9 cellular contexts compared by ENCODE assay signal in the genomic region with DNA sequence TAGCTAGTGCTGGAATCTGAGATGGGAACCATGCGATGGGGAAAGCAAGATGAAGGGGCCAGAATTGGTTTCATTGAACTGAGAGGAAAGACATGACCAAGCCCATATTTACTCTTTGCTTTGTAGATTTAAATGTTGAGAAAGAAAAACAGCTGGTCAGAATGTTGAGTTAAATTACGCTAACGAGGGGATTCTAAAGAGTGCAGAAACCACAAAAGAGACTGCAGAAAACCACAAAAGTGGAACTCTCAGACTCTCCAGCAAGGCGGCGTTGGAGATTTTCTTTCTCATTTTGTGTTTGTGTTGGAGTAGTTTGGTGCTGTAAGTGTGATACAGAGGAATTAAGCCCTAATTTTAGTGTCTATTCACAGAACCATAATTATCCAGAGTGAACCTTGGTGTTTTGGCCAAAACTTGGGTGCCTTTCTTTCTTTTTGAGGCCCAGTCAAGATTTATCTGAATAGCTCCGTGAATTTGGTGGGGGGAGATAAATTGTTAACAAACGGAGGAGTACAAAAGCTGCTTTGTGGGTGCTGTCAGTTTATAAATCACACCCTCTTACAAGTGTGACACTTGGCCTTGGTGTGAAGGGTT. TPM values are rescaled to one million over a fixed set of nuclear protein-coding genes. Genes with fewer than 3 reads are reported as not detected.
DNase-seq lines count a peak whose midpoint lies in the region; ATAC-seq, FAIRE-seq and TF ChIP-seq lines count a peak whose summit lies in the region.
"Had no signal": no experiment of that assay in that cellular context is flagged by ENCODE, and none has a peak within 500 bp of the region (broad histone marks: within the 10 kb centered on the region; RNA-seq: fewer than 3 reads in every experiment).

No MANE protein-coding gene starts in this region.

- no peaks in the 10 kb centered on the region for H3K36me3 ChIP-seq in breast epithelium
- H3K36me3 ChIP-seq in HepG2 (replicated peaks in 1 of 2; ENCODE audit: control insufficient read depth in 1 of 2, insufficient read depth in 2 of 2, low read length in 2 of 2) = peaks cover 33 to 74% of the 10 kb centered on the region in 2 experiments
- peaks cover 45% of the 10 kb centered on the region for H3K36me3 ChIP-seq in upper lobe of right lung

- FAIRE-seq in HepG2 (lab: Jason Lieb, UNC) (no peak), RCC 7860 (lab: Jason Lieb, UNC) (no peak)
- FAIRE-seq: TTC549 had no signal

- peaks cover 11 to 21% of the 10 kb centered on the region in 2 donors for H3K4me1 ChIP-seq in breast epithelium
- H3K4me1 ChIP-seq in HepG2 (ENCODE audit: insufficient read depth, low read length) = 0 out of 2 replicates have a peak, but pooled peaks cover 11% of the 10 kb centered on the region
- H3K4me1 ChIP-seq in upper lobe of right lung = peaks cover 55% of the 10 kb centered on the region

- peaks cover 2% of the 10 kb centered on the region for H3K79me2 ChIP-seq in HepG2 (ENCODE audit: insufficient read depth, low read length)

- H3K27me3 ChIP-seq in breast epithelium = no peaks in the 10 kb centered on the region
- H3K27me3 ChIP-seq in HepG2 (ENCODE audit: control insufficient read depth in 1 of 2, insufficient read depth in 2 of 2, low read length in 2 of 2) = no peaks in the 10 kb centered on the region
- no peaks in the 10 kb centered on the region for H3K27me3 ChIP-seq in upper lobe of right lung

- intact Hi-C loops in breast epithelium (cut with DNase I; ENCODE audit: low total_unique reads) = no loop called here
- intact Hi-C loops in MCF 10A (cut with micrococcal nuclease) = no loop called here
- intact Hi-C loops in HepG2 (cut with micrococcal nuclease; ENCODE audit: unreplicated experiment) = no loop called here
- intact Hi-C loops in upper lobe of right lung (cut with DNase I) = no loop called here

- H3K27ac Mint-ChIP-seq in MCF 10A (ENCODE audit: low read depth, unreplicated experiment) = no peak overlapping the region
- peak overlapping the region; percentile 96 for H3K27ac Mint-ChIP-seq in activated T-cell treated with anti-CD3 and anti-CD28 coated beads, Interleukin-2, amount 50 U/mL, for 72 hours

- WGBS in HepG2 (ENCODE audit: low lambda C conversion rate) = 94% methylated on average over 7 of the region's 7 CpGs

- no peaks in the 10 kb centered on the region for H3K27me3 Mint-ChIP-seq in MCF 10A (ENCODE audit: insufficient read depth, unreplicated experiment)
- H3K27me3 Mint-ChIP-seq in activated T-cell treated with anti-CD3 and anti-CD28 coated beads, Interleukin-2, amount 50 U/mL, for 72 hours (ENCODE audit: low read depth) = no peaks in the 10 kb centered on the region

- no peak for DNase-seq in breast epithelium (ENCODE audit: low spot score in 2 of 2)
- DNase-seq in MCF 10A (ENCODE audit: unreplicated experiment) = no peak
- peak; percentile 28 to 29 for DNase-seq in activated T-cell treated with anti-CD3 and anti-CD28 coated beads, Interleukin-2, amount 50 U/mL, for 72 hours
- DNase-seq in HepG2 (ENCODE audit: low spot score) = no peak
- DNase-seq in upper lobe of right lung = no peak
- no peak for DNase-seq in COR-L47 (lab: John Stamatoyannopoulos, UW)
- no peak for DNase-seq in RCC 7860 (ENCODE audit: low spot score)

- H3K4me3 ChIP-seq in breast epithelium (no peak overlapping the region), HepG2 (replicated peaks in 1 of 3; ENCODE audit: insufficient read depth in 1 of 3, low read depth in 2 of 3, low read length in 3 of 3) (no peak overlapping the region), upper lobe of right lung (no peak overlapping the region)

- CTCF ChIA-PET in MCF 10A (lab: Yijun Ruan, JAX) = interaction anchor here (0.5 to 3.6 kb wide), 6 partner anchors 8 to 358 kb away, joined by 3 to 18 read pairs (median 6); a partner anchor contains a TSS
- CTCF ChIA-PET in HepG2 (lab: Yijun Ruan, JAX; ENCODE audit: low intra/inter-chr PET ratio, low total read pairs) = no interaction called here

- H3K9me3 ChIP-seq in breast epithelium (no peaks in the 10 kb centered on the region), HepG2 (ENCODE audit: low read length) (no peaks in the 10 kb centered on the region), upper lobe of right lung (no peaks in the 10 kb centered on the region)

- no peak for TF ChIP-seq CTCF in breast epithelium (IDR thresholded peaks at IDR 0.05)
- no peak for TF ChIP-seq CTCF in MCF 10A (IDR thresholded peaks at IDR 0.05; ENCODE audit: unreplicated experiment)
- no peak for TF ChIP-seq CTCF in HepG2 (CRISPR knock-in tag; IDR thresholded peaks at IDR 0.05)
- TF ChIP-seq CTCF in upper lobe of right lung (IDR thresholded peaks at IDR 0.05) = no peak

- in situ Hi-C loops in HepG2 (cut with HindIII; ENCODE audit: extremely low pct_ligation_motif_present, low pct_unique_long_range_greater_than_20kb) = no loop called here

- no peak overlapping the region for H3K4me2 ChIP-seq in HepG2 (ENCODE audit: low read depth, low read length)

- TF ChIP-seq POLR2A in breast epithelium (IDR thresholded peaks at IDR 0.05) (no peak), HepG2 (IDR thresholded peaks at IDR 0.05; ENCODE audit: insufficient read depth in 1 of 2, low read depth in 2 of 2, low read length in 2 of 2) (no peak)

- POLR2A ChIA-PET in MCF 10A (lab: Yijun Ruan, JAX) = interaction anchor here (0.8 to 2.1 kb wide), 3 partner anchors 44 to 70 kb away, joined by 3 to 7 read pairs (median 5); a partner anchor contains a TSS
- POLR2A ChIA-PET in HepG2 (lab: Yijun Ruan, JAX) = interaction anchor here (1.0 kb wide), 1 partner anchor 87 kb away, joined by 3 read pairs; no protein-coding TSS in a partner anchor

- no peaks in the 10 kb centered on the region for H3K9me3 Mint-ChIP-seq in MCF 10A (ENCODE audit: unreplicated experiment)
- H3K9me3 Mint-ChIP-seq in activated T-cell treated with anti-CD3 and anti-CD28 coated beads, Interleukin-2, amount 50 U/mL, for 72 hours = no peaks in the 10 kb centered on the region

- TF ChIP-seq EP300 in HepG2 (IDR thresholded peaks at IDR 0.05; ENCODE audit: low read depth in 2 of 2, low read length in 2 of 2) (no peak), HepG2 (CRISPR knock-in tag; IDR thresholded peaks at IDR 0.05; ENCODE audit: borderline replicate concordance) (no peak)

- no peak overlapping the region for H3K4me3 Mint-ChIP-seq in MCF 10A (ENCODE audit: unreplicated experiment)
- H3K4me3 Mint-ChIP-seq in activated T-cell treated with anti-CD3 and anti-CD28 coated beads, Interleukin-2, amount 50 U/mL, for 72 hours = peak overlapping the region; percentile 69 to 80

- H3K36me3 Mint-ChIP-seq in MCF 10A (ENCODE audit: insufficient read depth, unreplicated experiment) = peaks cover 85% of the 10 kb centered on the region
- peaks cover 18 to 47% of the 10 kb centered on the region in 2 donors for H3K36me3 Mint-ChIP-seq in activated T-cell treated with anti-CD3 and anti-CD28 coated beads, Interleukin-2, amount 50 U/mL, for 72 hours (ENCODE audit: insufficient read depth in 2 of 2)

- no peak for TF ChIP-seq RAD21 in HepG2 (CRISPR knock-in tag; IDR thresholded peaks at IDR 0.05)

- BruUV-seq in MCF 10A (replicated peaks; lab: Mats Ljungman, UMichigan) (no TSS peak), HepG2 (replicated peaks; lab: Mats Ljungman, UMichigan) (TSS peak; percentile 30)

- no peak overlapping the region for H2AFZ ChIP-seq in HepG2 (ENCODE audit: low read length)

- peaks cover 28% of the 10 kb centered on the region for H3K4me1 Mint-ChIP-seq in MCF 10A (ENCODE audit: insufficient read depth, unreplicated experiment)
- peaks cover 66% of the 10 kb centered on the region for H3K4me1 Mint-ChIP-seq in activated T-cell treated with anti-CD3 and anti-CD28 coated beads, Interleukin-2, amount 50 U/mL, for 72 hours (ENCODE audit: low read depth)

- H3K27ac ChIP-seq in breast epithelium = peak overlapping the region; percentile 89 to 93
- H3K27ac ChIP-seq in HepG2 (ENCODE audit: extremely low read length, insufficient read depth, low read length) = peak overlapping the region; percentile 19
- H3K27ac ChIP-seq in upper lobe of right lung = peak overlapping the region; percentile 75

- H4K20me1 ChIP-seq in HepG2 (ENCODE audit: insufficient read depth, low read length) = no peaks in the 10 kb centered on the region; the same call in 1 of the 2 replicates

- ATAC-seq in activated T-cell treated with anti-CD3 and anti-CD28 coated beads, Interleukin-2, amount 50 U/mL, for 72 hours (replicated peaks in 1 of 2) = peak; percentile 38 to 53
- ATAC-seq in HepG2 = no peak
- ATAC-seq in upper lobe of right lung = peak; percentile 47
- ATAC-seq in GM18511 (IDR thresholded peaks at IDR 0.05; ENCODE audit: unreplicated experiment) = no peak

- H3K9ac ChIP-seq in HepG2 (ENCODE audit: insufficient read depth, low read depth, low read length) = no peak overlapping the region

RNA-seq across cellular contexts. Expression of a gene that starts 26.3 kb away (rescaled TPM):
- total RNA-seq in breast epithelium = 10 to 100 TPM; 44.6 to 61.4 (median 55.7) TPM
- total RNA-seq in MCF 10A (2022) = 76.1 and 81.7 TPM in 2 replicates
- total RNA-seq in activated T-cell treated with anti-CD3 and anti-CD28 coated beads, Interleukin-2, amount 50 U/mL, for 72 hours = 100 to 1,000 TPM; 232 to 254 TPM
- total RNA-seq in HepG2 (2016; rRNA removed; fragmentation: Illumina TruSeq; extraction: Trizol) = 197 and 250 TPM in 2 replicates
- 27.4 and 28.3 TPM in 2 replicates for total RNA-seq in HepG2 (2016; cell fraction: cytosol; rRNA removed; fragmentation: Illumina TruSeq; extraction: Trizol; ENCODE audit: low read depth)
- 203 and 249 TPM in 2 replicates for total RNA-seq in HepG2 (2016; cell fraction: insoluble cytoplasmic fraction; rRNA removed; fragmentation: Illumina TruSeq; extraction: Trizol)
- total RNA-seq in HepG2 (2016; cell fraction: membrane; rRNA removed; fragmentation: Illumina TruSeq; extraction: Trizol) = 68.8 and 71.8 TPM in 2 replicates
- total RNA-seq in HepG2 (2016; cell fraction: nucleus; rRNA removed; fragmentation: Illumina TruSeq; extraction: Trizol) = 79.5 and 90.1 TPM in 2 replicates
- 73.2 and 87.6 TPM in 2 replicates for polyA plus RNA-seq in HepG2 (2011; rRNA removed)
- polyA plus RNA-seq in HepG2 (2011; cell fraction: cytosol; rRNA removed) = 88.2 and 89.6 TPM in 2 replicates
- polyA plus RNA-seq in HepG2 (2011; cell fraction: nucleus; rRNA removed) = 26.8 and 31.7 TPM in 2 replicates
- polyA plus RNA-seq in HepG2 (2012) = 92.3 and 105 TPM in 2 replicates
- polyA plus RNA-seq in HepG2 (2016; cell fraction: cytosol; fragmentation: Illumina TruSeq; extraction: Trizol; ENCODE audit: low read depth) = 24.4 and 24.9 TPM in 2 replicates
- 266 and 269 TPM in 2 replicates for polyA plus RNA-seq in HepG2 (2016; cell fraction: insoluble cytoplasmic fraction; fragmentation: Illumina TruSeq; extraction: Trizol; ENCODE audit: low read depth)
- 52.5 and 52.7 TPM in 2 replicates for polyA plus RNA-seq in HepG2 (2016; cell fraction: membrane; fragmentation: Illumina TruSeq; extraction: Trizol; ENCODE audit: low read depth)
- polyA plus RNA-seq in HepG2 (2016; cell fraction: nucleus; fragmentation: Illumina TruSeq; extraction: Trizol; ENCODE audit: insufficient read depth, low read depth) = 107 and 114 TPM in 2 replicates
- polyA minus RNA-seq in HepG2 (2011; rRNA and poly(A)+ RNA removed; ENCODE audit: low replicate concordance) = 68.8 and 79.3 TPM in 2 replicates
- 36.7 and 40.2 TPM in 2 replicates for polyA minus RNA-seq in HepG2 (2011; cell fraction: cytosol; rRNA and poly(A)+ RNA removed)
- polyA minus RNA-seq in HepG2 (2011; cell fraction: nucleus; rRNA and poly(A)+ RNA removed) = 15.1 and 20.1 TPM in 2 replicates
- 57.6 TPM for total RNA-seq in upper lobe of right lung

RNA-seq across cellular contexts. Expression of a gene that starts 43.4 kb away (rescaled TPM):
- total RNA-seq in breast epithelium (10 to 100 TPM; 17.7 to 23.4 (median 19.5) TPM), MCF 10A (2022) (41.4 and 41.8 TPM in 2 replicates), HepG2 (2016; rRNA removed; fragmentation: Illumina TruSeq; extraction: Trizol) (10.7 and 11.2 TPM in 2 replicates), upper lobe of right lung (47.5 TPM)
- total RNA-seq in activated T-cell treated with anti-CD3 and anti-CD28 coated beads, Interleukin-2, amount 50 U/mL, for 72 hours = 10 to 100 TPM; 76.0 to 84.0 TPM
- 1.5 and 1.6 TPM in 2 replicates for total RNA-seq in HepG2 (2016; cell fraction: cytosol; rRNA removed; fragmentation: Illumina TruSeq; extraction: Trizol; ENCODE audit: low read depth)
- 9.3 and 12.3 TPM in 2 replicates for total RNA-seq in HepG2 (2016; cell fraction: insoluble cytoplasmic fraction; rRNA removed; fragmentation: Illumina TruSeq; extraction: Trizol)
- 5.3 and 5.7 TPM in 2 replicates for total RNA-seq in HepG2 (2016; cell fraction: membrane; rRNA removed; fragmentation: Illumina TruSeq; extraction: Trizol)
- total RNA-seq in HepG2 (2016; cell fraction: nucleus; rRNA removed; fragmentation: Illumina TruSeq; extraction: Trizol) = 13.6 and 15.3 TPM in 2 replicates
- polyA plus RNA-seq in HepG2 (2011; rRNA removed) = 1.8 and 2.7 TPM in 2 replicates
- 1.0 and 1.3 TPM in 2 replicates for polyA plus RNA-seq in HepG2 (2011; cell fraction: cytosol; rRNA removed)
- 6.8 and 8.8 TPM in 2 replicates for polyA plus RNA-seq in HepG2 (2011; cell fraction: nucleus; rRNA removed)
- 9.4 and 14.6 TPM in 2 replicates for polyA plus RNA-seq in HepG2 (2012)
- 0.51 and 0.61 TPM in 2 replicates for polyA plus RNA-seq in HepG2 (2016; cell fraction: cytosol; fragmentation: Illumina TruSeq; extraction: Trizol; ENCODE audit: low read depth)
- 9.8 and 11.1 TPM in 2 replicates for polyA plus RNA-seq in HepG2 (2016; cell fraction: insoluble cytoplasmic fraction; fragmentation: Illumina TruSeq; extraction: Trizol; ENCODE audit: low read depth)
- 1.3 and 1.9 TPM in 2 replicates for polyA plus RNA-seq in HepG2 (2016; cell fraction: membrane; fragmentation: Illumina TruSeq; extraction: Trizol; ENCODE audit: low read depth)
- polyA plus RNA-seq in HepG2 (2016; cell fraction: nucleus; fragmentation: Illumina TruSeq; extraction: Trizol; ENCODE audit: insufficient read depth, low read depth) = 27.0 and 29.7 TPM in 2 replicates
- 7.1 and 12.2 TPM in 2 replicates for polyA minus RNA-seq in HepG2 (2011; rRNA and poly(A)+ RNA removed; ENCODE audit: low replicate concordance)
- 4.8 and 6.7 TPM in 2 replicates for polyA minus RNA-seq in HepG2 (2011; cell fraction: cytosol; rRNA and poly(A)+ RNA removed)
- 7.2 and 8.1 TPM in 2 replicates for polyA minus RNA-seq in HepG2 (2011; cell fraction: nucleus; rRNA and poly(A)+ RNA removed)

Comparison
In these comparisons a context has a peak if more than half of its experiments do, and no peak if none do; other contexts are left out.
1. DNase-seq: peak in activated T-cell treated with anti-CD3 and anti-CD28 coated beads, Interleukin-2, amount 50 U/mL, for 72 hours (2 of 2); none in breast epithelium (0 of 2), MCF 10A (single experiment), HepG2 (single experiment), upper lobe of right lung (single experiment), COR-L47 (single experiment) and RCC 7860 (single experiment).
2. H3K27ac ChIP-seq: peak in every context shown above with its lines; median percentile 91 in breast epithelium; 75 in upper lobe of right lung; 19 in HepG2.
3. ATAC-seq: peak in activated T-cell treated with anti-CD3 and anti-CD28 coated beads, Interleukin-2, amount 50 U/mL, for 72 hours (2 of 2) and upper lobe of right lung (single experiment); none in HepG2 (single experiment) and GM18511 (single experiment).